Comparison of ENCODE assay signal across 2 cellular contexts in the genomic region with DNA sequence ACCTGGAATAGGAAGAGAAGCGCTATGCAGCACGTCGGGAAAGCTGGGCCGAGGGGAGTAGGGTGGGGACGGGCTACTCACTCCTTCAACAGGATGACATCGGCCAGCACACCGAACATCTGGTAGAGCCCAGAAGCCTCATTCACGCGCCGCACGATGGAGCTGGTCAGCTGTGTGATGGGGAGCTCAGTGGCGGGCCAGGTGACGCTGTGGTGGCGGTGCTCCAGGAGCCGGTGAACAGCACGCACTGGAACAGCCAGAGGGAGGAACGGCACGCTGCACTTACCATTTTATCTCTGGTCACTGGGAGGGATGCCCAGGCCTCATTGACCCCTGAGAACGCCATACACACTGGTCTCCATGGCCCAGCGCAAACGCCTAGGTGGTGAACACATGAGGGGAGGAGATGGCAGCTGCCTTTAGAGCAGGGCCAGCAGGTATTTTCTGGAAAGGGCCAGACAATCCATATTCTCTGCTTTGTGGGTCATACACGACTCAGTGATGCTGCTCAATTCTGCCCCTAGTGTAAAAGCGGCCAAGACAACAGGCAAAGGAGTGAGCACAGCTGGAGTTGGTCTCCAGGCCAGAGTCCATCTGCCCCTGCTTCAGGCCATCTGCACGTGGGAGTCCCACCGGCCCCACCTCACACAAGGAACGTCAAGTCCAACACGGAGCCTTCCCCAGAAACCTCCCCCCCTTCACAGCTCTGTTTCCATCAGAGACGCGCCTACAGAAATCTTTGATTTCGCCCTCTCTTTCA.
TF ChIP-seq lines count a peak whose summit lies in the region.

No MANE protein-coding gene starts in this region.

TF ChIP-seq in SK-N-SH treated with all-trans-retinoic acid at 6 μM for 48 hours, 23 proteins besides CTCF, POLR2A, EP300 and RAD21 (continued from another document):
- TF ChIP-seq CSRNP3 (CRISPR knock-in tag; IDR thresholded peaks at IDR 0.05) (no peak), PPARA (CRISPR knock-in tag; IDR thresholded peaks at IDR 0.05; ENCODE audit: borderline replicate concordance) (no peak), ESRRG (CRISPR knock-in tag; IDR thresholded peaks at IDR 0.05) (no peak), ZFP30 (CRISPR knock-in tag; IDR thresholded peaks at IDR 0.05) (no peak), ZNF70 (CRISPR knock-in tag; IDR thresholded peaks at IDR 0.05) (no peak), ZNF565 (CRISPR knock-in tag; conservative IDR thresholded peaks at IDR 0.05; ENCODE audit: low read depth) (no peak), BACH2 (CRISPR knock-in tag; IDR thresholded peaks at IDR 0.05; ENCODE audit: borderline replicate concordance) (no peak), SNAI2 (CRISPR knock-in tag; IDR thresholded peaks at IDR 0.05) (no peak), OSR1 (CRISPR knock-in tag; IDR thresholded peaks at IDR 0.05) (no peak)

TF ChIP-seq in SK-N-SH, 30 proteins besides CTCF, POLR2A, EP300 and RAD21:
- TF ChIP-seq, protein P1, sequence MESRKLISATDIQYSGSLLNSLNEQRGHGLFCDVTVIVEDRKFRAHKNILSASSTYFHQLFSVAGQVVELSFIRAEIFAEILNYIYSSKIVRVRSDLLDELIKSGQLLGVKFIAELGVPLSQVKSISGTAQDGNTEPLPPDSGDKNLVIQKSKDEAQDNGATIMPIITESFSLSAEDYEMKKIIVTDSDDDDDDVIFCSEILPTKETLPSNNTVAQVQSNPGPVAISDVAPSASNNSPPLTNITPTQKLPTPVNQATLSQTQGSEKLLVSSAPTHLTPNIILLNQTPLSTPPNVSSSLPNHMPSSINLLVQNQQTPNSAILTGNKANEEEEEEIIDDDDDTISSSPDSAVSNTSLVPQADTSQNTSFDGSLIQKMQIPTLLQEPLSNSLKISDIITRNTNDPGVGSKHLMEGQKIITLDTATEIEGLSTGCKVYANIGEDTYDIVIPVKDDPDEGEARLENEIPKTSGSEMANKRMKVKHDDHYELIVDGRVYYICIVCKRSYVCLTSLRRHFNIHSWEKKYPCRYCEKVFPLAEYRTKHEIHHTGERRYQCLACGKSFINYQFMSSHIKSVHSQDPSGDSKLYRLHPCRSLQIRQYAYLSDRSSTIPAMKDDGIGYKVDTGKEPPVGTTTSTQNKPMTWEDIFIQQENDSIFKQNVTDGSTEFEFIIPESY (IDR thresholded peaks at IDR 0.05; ENCODE audit: borderline replicate concordance, low read depth) = no peak
- TF ChIP-seq TAF1 (IDR thresholded peaks at IDR 0.05; ENCODE audit: borderline replicate concordance, low read depth, low read length) (no peak), RCOR1 (IDR thresholded peaks at IDR 0.05; ENCODE audit: low read length) (no peak), PBX3 (IDR thresholded peaks at IDR 0.05) (no peak), REST (IDR thresholded peaks at IDR 0.05; ENCODE audit: low read depth, low read length) (no peak), SMC3 (IDR thresholded peaks at IDR 0.05; ENCODE audit: low read depth, low read length) (no peak), JUND (IDR thresholded peaks at IDR 0.05) (no peak), FOXJ3 (CRISPR knock-in tag; IDR thresholded peaks at IDR 0.05) (no peak), GABPA (IDR thresholded peaks at IDR 0.05; ENCODE audit: low read depth) (no peak)
- TF ChIP-seq, protein P2, sequence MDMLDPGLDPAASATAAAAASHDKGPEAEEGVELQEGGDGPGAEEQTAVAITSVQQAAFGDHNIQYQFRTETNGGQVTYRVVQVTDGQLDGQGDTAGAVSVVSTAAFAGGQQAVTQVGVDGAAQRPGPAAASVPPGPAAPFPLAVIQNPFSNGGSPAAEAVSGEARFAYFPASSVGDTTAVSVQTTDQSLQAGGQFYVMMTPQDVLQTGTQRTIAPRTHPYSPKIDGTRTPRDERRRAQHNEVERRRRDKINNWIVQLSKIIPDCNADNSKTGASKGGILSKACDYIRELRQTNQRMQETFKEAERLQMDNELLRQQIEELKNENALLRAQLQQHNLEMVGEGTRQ (IDR thresholded peaks at IDR 0.05; ENCODE audit: borderline replicate concordance, low read depth, low read length) = no peak
